ENCODE assay signal across 1 cellular context in the genomic region with DNA sequence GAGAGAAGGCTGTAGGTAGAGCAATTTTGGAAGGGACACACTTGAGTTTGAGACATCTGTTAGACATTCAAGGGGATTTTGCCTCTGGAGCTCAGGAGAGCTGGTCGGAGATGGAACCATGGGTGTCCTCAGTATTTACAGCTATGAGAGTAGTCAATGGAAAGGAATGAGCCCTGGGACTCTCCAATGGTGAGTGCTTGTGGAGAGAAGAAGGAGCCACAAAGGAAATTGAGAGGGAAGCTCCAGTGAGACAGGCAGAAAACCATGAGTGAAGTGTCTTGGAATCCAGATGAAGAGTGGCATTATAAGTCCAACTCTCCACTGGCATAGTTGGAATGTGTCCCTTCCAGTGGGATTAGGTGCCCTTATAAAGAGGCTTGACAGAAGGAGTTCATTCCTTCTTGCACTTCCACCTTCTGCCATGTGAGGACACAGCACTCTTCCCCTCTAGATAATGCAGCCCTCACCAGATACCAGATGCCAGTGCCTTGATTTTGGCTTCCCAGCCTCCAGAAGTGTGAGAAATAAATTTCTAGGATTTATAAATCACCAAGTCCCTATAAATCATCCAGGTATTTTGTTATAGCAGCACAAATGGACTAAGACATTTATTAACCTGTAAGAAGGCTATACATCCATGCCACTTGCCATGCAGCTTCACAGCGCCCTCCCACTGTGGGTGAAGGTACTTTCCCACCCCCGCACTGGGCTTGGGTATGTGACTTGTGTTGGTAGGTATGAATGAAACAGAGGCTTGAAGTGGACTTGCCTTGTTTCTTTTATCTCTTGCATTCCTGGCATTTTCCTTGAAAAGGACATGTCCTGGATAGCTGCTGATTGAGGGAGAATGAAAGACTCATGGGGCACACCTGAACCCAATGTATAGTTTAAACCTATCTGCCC.
TF ChIP-seq lines count a peak whose summit lies in the region.

No MANE protein-coding gene starts in this region.

TF ChIP-seq in K562, 482 proteins besides CTCF, POLR2A, EP300 and RAD21:
- no peak for TF ChIP-seq ZNF609 (CRISPR knock-in tag; IDR thresholded peaks at IDR 0.05; ENCODE audit: borderline replicate concordance)
- TF ChIP-seq ZNF3 (CRISPR knock-in tag; IDR thresholded peaks at IDR 0.05): no peak
- peak; percentile 78 for TF ChIP-seq EGR1 (conservative IDR thresholded peaks at IDR 0.05)
- no peak for TF ChIP-seq PCBP2 (IDR thresholded peaks at IDR 0.05; ENCODE audit: low read depth, low read length, poor library complexity, severe bottlenecking)
TF ChIP-seq in K562: peak in this region for 1.
